Comparison of ENCODE assay signal across 31 cellular contexts in genomic region chr3:85475346-85475745, GRCh38.
"Had no signal": no experiment of that assay in that cellular context is flagged by ENCODE, and none has a peak within 500 bp of the region (broad histone marks: within the 10 kb centered on the region; RNA-seq: fewer than 3 reads in every experiment).

No MANE protein-coding gene starts in this region.

- H3K4me2 ChIP-seq: neural progenitor cell, smooth muscle cell had no signal

- H3K27me3 ChIP-seq: gastroesophageal sphincter, neural progenitor cell, right atrium auricular region, stomach, thyroid gland, upper lobe of left lung, vagina had no signal

- DNase-seq: activated CD4-positive, alpha-beta memory T cell treated with anti-CD3 and anti-CD28 coated beads for 36 hours; activated CD4-positive, alpha-beta T cell treated with anti-CD3 and anti-CD28 coated beads for 4 hours; activated CD8-positive, alpha-beta memory T cell treated with anti-CD3 and anti-CD28 coated beads, Interleukin-2, amount 50 U/mL, for 4 hours; activated gamma-delta T cell treated with Interleukin-2 at 50 U/mL for 16 hours; activated naive CD4-positive, alpha-beta T cell treated with anti-CD3 and anti-CD28 coated beads, Interleukin-2, amount 50 U/mL, for 16 hours; activated T-cell treated with anti-CD3 and anti-CD28 coated beads, Interleukin-2, amount 50 U/mL, for 24 hours; amniotic stem cell; dermis blood vessel endothelial cell; effector CD4-positive, alpha-beta T cell; hippocampal formation; immature natural killer cell; kidney glomerular epithelial cell; mesendoderm; natural killer cell; occipital lobe; stimulated activated CD4-positive, alpha-beta T cell treated with anti-CD3 and anti-CD28 coated beads, Interleukin-1b, Interleukin-23, amount 100 ng/mL, for 48 hours; stimulated activated CD4-positive, alpha-beta T cell treated with anti-CD3 and anti-CD28 coated beads, Interleukin-4, amount 100 ng/mL, for 4 hours; stimulated activated naive B cell treated with anti-CD40 and anti-IgM and Interleukin-4, amounts not matched to agents 10 μg/mL and 1 μg/mL and 100 μg/mL, for 72 hours; stomach; thyroid gland; upper lobe of left lung had no signal

- H3K9ac ChIP-seq: neural progenitor cell, parathyroid adenoma had no signal

- H2AFZ ChIP-seq: neural progenitor cell, parathyroid adenoma had no signal

- H3K79me2 ChIP-seq: parathyroid adenoma had no signal

- H3K9me3 ChIP-seq: gastroesophageal sphincter, right atrium auricular region, stomach, thyroid gland, upper lobe of left lung, vagina had no signal

- FAIRE-seq: colon had no signal

- H3K36me3 ChIP-seq: gastroesophageal sphincter, neural progenitor cell, right atrium auricular region, stomach, thyroid gland, upper lobe of left lung, vagina had no signal

- H3K27ac ChIP-seq: gastroesophageal sphincter, neural progenitor cell, parathyroid adenoma, right atrium auricular region, stomach, thyroid gland, upper lobe of left lung, vagina, VCaP had no signal

- H3K4me3 ChIP-seq: gastroesophageal sphincter, lung, neural progenitor cell, right atrium auricular region, smooth muscle cell, stomach, thyroid gland, upper lobe of left lung, vagina had no signal

- ATAC-seq: gastroesophageal sphincter; left lobe of liver; natural killer cell; stimulated activated naive B cell treated with anti-CD40 and anti-IgM and Interleukin-4, amounts not matched to agents 10 μg/mL and 1 μg/mL and 100 μg/mL, for 72 hours had no signal

- H3K4me1 ChIP-seq: gastroesophageal sphincter, neural progenitor cell, parathyroid adenoma, right atrium auricular region, stomach, thyroid gland, upper lobe of left lung, vagina had no signal
